In genomic region chr7:106887376-106887775, GRCh38 we compare ENCODE assay signal across 16 cellular contexts. TPM values are rescaled to one million over a fixed set of nuclear protein-coding genes. Genes with fewer than 3 reads are reported as not detected.
A peak's percentile ranks its signal among the peaks of the same experiment; 100 is the strongest.
DNase-seq lines count a peak whose midpoint lies in the region; ATAC-seq, FAIRE-seq and TF ChIP-seq lines count a peak whose summit lies in the region.
"Had no signal": no experiment of that assay in that cellular context is flagged by ENCODE, and none has a peak within 500 bp of the region (broad histone marks: within the 10 kb centered on the region; RNA-seq: fewer than 3 reads in every experiment).

No MANE protein-coding gene starts in this region.

- no peak overlapping the region for H3K4me3 ChIP-seq in NB4 (ENCODE audit: low read depth, low read length)
- H3K4me3 ChIP-seq in osteoblast (ENCODE audit: insufficient read depth, low read length), result no peak overlapping the region
- H3K4me3 ChIP-seq: prostate gland, suprapubic skin had no signal

- TF ChIP-seq CTCF in NB4 (IDR thresholded peaks at IDR 0.05; ENCODE audit: low read depth, low read length) (no peak), osteoblast (IDR thresholded peaks at IDR 0.05; ENCODE audit: extremely low read depth, low read depth, low read length) (no peak)

- H3K79me2 ChIP-seq in osteoblast (ENCODE audit: insufficient read depth, low read length), result no peaks in the 10 kb centered on the region

- H3K4me1 ChIP-seq in osteoblast (ENCODE audit: insufficient read depth, low read length), result no peaks in the 10 kb centered on the region
- H3K4me1 ChIP-seq: prostate gland, suprapubic skin had no signal

- FAIRE-seq in GM12891 (lab: Jason Lieb, UNC), result peak; percentile 26

- no peaks in the 10 kb centered on the region for H4K20me1 ChIP-seq in osteoblast (ENCODE audit: insufficient read depth, low read length)

- peaks cover 3% of the 10 kb centered on the region for H3K27me3 ChIP-seq in osteoblast (ENCODE audit: insufficient read depth, low read length)
- H3K27me3 ChIP-seq: suprapubic skin had no signal

- no peak for DNase-seq in GM12891 (ENCODE audit: insufficient read length, low spot score)
- DNase-seq in NB4 (ENCODE audit: low read depth), result peak; percentile 43
- no peak for DNase-seq in osteoblast (ENCODE audit: insufficient read length, low spot score, missing footprints)
- no peak for DNase-seq in dermis blood vessel endothelial cell
- DNase-seq in hepatic stellate cell (ENCODE audit: low spot score), result no peak
- DNase-seq in NCI-H1092 treated with DMSO at 0.1 percent for 48 hours (lab: John Stamatoyannopoulos, UW), result no peak
- DNase-seq: effector CD4-positive, alpha-beta T cell; hippocampal formation; NCI-H510A; SIG-M5; stimulated activated CD4-positive, alpha-beta T cell treated with anti-CD3 and anti-CD28 coated beads, Interleukin-2, amount 100 ng/mL, for 48 hours had no signal

- no peak overlapping the region for H3K4me2 ChIP-seq in osteoblast (ENCODE audit: insufficient read depth, low read length)

- H3K36me3 ChIP-seq in osteoblast (ENCODE audit: insufficient read depth, low read length), result no peaks in the 10 kb centered on the region
- H3K36me3 ChIP-seq: prostate gland, suprapubic skin had no signal

- no peaks in the 10 kb centered on the region for H3K9me3 ChIP-seq in osteoblast (ENCODE audit: low read depth, low read length)
- H3K9me3 ChIP-seq: prostate gland, suprapubic skin had no signal

- H2AFZ ChIP-seq in osteoblast (ENCODE audit: low read length), result no peak overlapping the region

- TF ChIP-seq POLR2A in GM12891 (IDR thresholded peaks at IDR 0.05; ENCODE audit: low read depth, low read length), result no peak
- no peak for TF ChIP-seq POLR2A in NB4 (IDR thresholded peaks at IDR 0.05; ENCODE audit: extremely low read depth, insufficient read length)

- peak; percentile 74 for ATAC-seq in GM19035 (IDR thresholded peaks at IDR 0.05; ENCODE audit: unreplicated experiment)
- ATAC-seq in HG02678 (IDR thresholded peaks at IDR 0.05; ENCODE audit: unreplicated experiment), result peak; percentile 64

- no peak overlapping the region for H3K27ac ChIP-seq in osteoblast (ENCODE audit: low read depth, low read length)
- H3K27ac ChIP-seq: C4-2B, prostate gland, suprapubic skin had no signal

TF ChIP-seq in GM12891, 5 proteins besides CTCF, POLR2A, EP300 and RAD21:
- TF ChIP-seq TAF1 (IDR thresholded peaks at IDR 0.05; ENCODE audit: low read depth, low read length) (no peak), SPI1 (IDR thresholded peaks at IDR 0.05; ENCODE audit: low read depth, low read length) (peak; percentile 54), PAX5 (IDR thresholded peaks at IDR 0.05; ENCODE audit: insufficient read depth, low read length, severe bottlenecking) (no peak), POU2F2 (IDR thresholded peaks at IDR 0.05; ENCODE audit: low read depth, low read length) (0 out of 2 replicates have a peak, but pooled peaks have one; percentile 45), POLR2AphosphoS5 (IDR thresholded peaks at IDR 0.05; ENCODE audit: low read depth, low read length) (no peak)

RNA-seq across cellular contexts. Expression of gene PIK3CG, which starts 22.3 kb away (rescaled TPM):
- 6.8 TPM for polyA plus RNA-seq in GM12891 (2012; ENCODE audit: low read depth, missing spikeins)
- total RNA-seq in osteoblast (not detected in 2 replicates), dermis blood vessel endothelial cell (4.1 and 6.6 TPM in 2 replicates)
